1 cellular context compared by ENCODE assay signal in genomic region chr19:50759886-50760285, GRCh38.
TF ChIP-seq lines count a peak whose summit lies in the region.

No MANE protein-coding gene starts in this region.

TF ChIP-seq in H1, 55 proteins besides CTCF, POLR2A, EP300 and RAD21:
- TF ChIP-seq CHD2 (IDR thresholded peaks at IDR 0.05; ENCODE audit: low read length) = peak; percentile 76
- no peak for TF ChIP-seq RNF2 (IDR thresholded peaks at IDR 0.05; ENCODE audit: borderline replicate concordance, low read depth, low read length, missing control alignments, poor library complexity, severe bottlenecking)
- peak; percentile 86; the same call in 1 of the 2 replicates for TF ChIP-seq SP1 (IDR thresholded peaks at IDR 0.05; ENCODE audit: low read depth, low read length)
- no peak for TF ChIP-seq CREB1 (IDR thresholded peaks at IDR 0.05)
- no peak for TF ChIP-seq HDAC2 (IDR thresholded peaks at IDR 0.05; ENCODE audit: borderline replicate concordance in 1 of 2, low read depth in 2 of 2, low read length in 2 of 2)
- TF ChIP-seq YY1 (IDR thresholded peaks at IDR 0.05; ENCODE audit: low read depth, low read length) = peak; percentile 67; the same call in 1 of the 2 replicates
- no peak for TF ChIP-seq KDM5A (IDR thresholded peaks at IDR 0.05; ENCODE audit: low read length)
- no peak for TF ChIP-seq JUND (IDR thresholded peaks at IDR 0.05; ENCODE audit: low read length)
- no peak for TF ChIP-seq MAFK (IDR thresholded peaks at IDR 0.05; ENCODE audit: low read depth, low read length)
- TF ChIP-seq NRF1 (IDR thresholded peaks at IDR 0.05; ENCODE audit: low read depth, low read length) = no peak
- no peak for TF ChIP-seq SUZ12 (IDR thresholded peaks at IDR 0.05; ENCODE audit: low read length)
- TF ChIP-seq FOSL1 (IDR thresholded peaks at IDR 0.05; ENCODE audit: insufficient read depth, low read depth, low read length) = no peak
- no peak for TF ChIP-seq BRCA1 (IDR thresholded peaks at IDR 0.05; ENCODE audit: low read depth, low read length)
- TF ChIP-seq ATF3 (IDR thresholded peaks at IDR 0.05; ENCODE audit: insufficient read depth, low read depth, low read length) = peak; percentile 59; the same call in 1 of the 2 replicates
- TF ChIP-seq ATF2 (IDR thresholded peaks at IDR 0.05; ENCODE audit: low read length) = no peak
- TF ChIP-seq CHD7 (IDR thresholded peaks at IDR 0.05; ENCODE audit: insufficient replicate concordance, low read length) = no peak
- peak; percentile 92 for TF ChIP-seq USF2 (IDR thresholded peaks at IDR 0.05; ENCODE audit: low read length)
- TF ChIP-seq CEBPB (IDR thresholded peaks at IDR 0.05; ENCODE audit: low read depth, low read length) = peak; percentile 88
- no peak for TF ChIP-seq JUN (IDR thresholded peaks at IDR 0.05; ENCODE audit: low read depth, low read length)
- 0 out of 2 replicates have a peak, but pooled peaks have one; percentile 8 for TF ChIP-seq MAX (IDR thresholded peaks at IDR 0.05)
- TF ChIP-seq GTF2F1 (IDR thresholded peaks at IDR 0.05; ENCODE audit: borderline replicate concordance, low read depth, low read length) = no peak
- TF ChIP-seq TEAD4 (IDR thresholded peaks at IDR 0.05; ENCODE audit: low read depth, low read length) = no peak
- TF ChIP-seq NANOG (IDR thresholded peaks at IDR 0.05; ENCODE audit: insufficient read depth, low read depth, low read length, poor library complexity, severe bottlenecking) = no peak
- TF ChIP-seq SIX5 (IDR thresholded peaks at IDR 0.05; ENCODE audit: low read depth, low read length) = peak; percentile 69
